14 cellular contexts compared by ENCODE assay signal in genomic region chr5:76590027-76590426, GRCh38. TPM values are rescaled to one million over a fixed set of nuclear protein-coding genes. Genes with fewer than 3 reads are reported as not detected.
A peak's percentile ranks its signal among the peaks of the same experiment; 100 is the strongest.
DNase-seq lines count a peak whose midpoint lies in the region; ATAC-seq, FAIRE-seq and TF ChIP-seq lines count a peak whose summit lies in the region.
"Had no signal": no experiment of that assay in that cellular context is flagged by ENCODE, and none has a peak within 500 bp of the region (broad histone marks: within the 10 kb centered on the region; RNA-seq: fewer than 3 reads in every experiment).

No MANE protein-coding gene starts in this region.

- peak; percentile 98 for ATAC-seq in GM18498 (IDR thresholded peaks at IDR 0.05; ENCODE audit: unreplicated experiment)
- ATAC-seq in GM19395 (IDR thresholded peaks at IDR 0.05; ENCODE audit: unreplicated experiment), result peak; percentile 97
- ATAC-seq in HG02884 (IDR thresholded peaks at IDR 0.05; ENCODE audit: unreplicated experiment), result peak; percentile 87
- ATAC-seq in pancreas, result no peak
- ATAC-seq in heart left ventricle, result no peak
- ATAC-seq: left lung, Panc1, sciatic nerve had no signal

- H4K8ac ChIP-seq in mesendoderm (ENCODE audit: low read depth, low read length), result no peak overlapping the region

- intact Hi-C loops in pancreas (cut with DNase I) (no loop called here), heart left ventricle (cut with DNase I) (loop anchor here in 1 of 10 donors (10.0 kb wide), 1 partner anchor 175 kb away; no protein-coding TSS in a partner anchor)

- H3K27me3 ChIP-seq in MM.1S (replicated peaks; ENCODE audit: insufficient read depth, low read length) (no peaks in the 10 kb centered on the region), pancreas (no peaks in the 10 kb centered on the region), mesendoderm (ENCODE audit: insufficient read depth, low read length, poor library complexity) (no peaks in the 10 kb centered on the region), heart left ventricle (peaks cover 0 to 6% (median 0%) of the 10 kb centered on the region in 9 donors)
- H3K27me3 ChIP-seq: left lung had no signal

- H3K27ac ChIP-seq in MM.1S (ENCODE audit: low read length), result peak overlapping the region; percentile 46; the same call in 1 of the 2 replicates
- no peak overlapping the region for H3K27ac ChIP-seq in pancreas
- no peak overlapping the region for H3K27ac ChIP-seq in mesendoderm (ENCODE audit: low read depth, low read length)
- no peak overlapping the region for H3K27ac ChIP-seq in heart left ventricle
- H3K27ac ChIP-seq: left lung had no signal

- no peak for TF ChIP-seq POLR2A in heart left ventricle (IDR thresholded peaks at IDR 0.05)

- no peak overlapping the region for H2BK120ac ChIP-seq in mesendoderm (ENCODE audit: low read depth, low read length)

- no peak overlapping the region for H3K4ac ChIP-seq in mesendoderm (ENCODE audit: low read depth, low read length)

- H4K20me1 ChIP-seq in MM.1S (ENCODE audit: insufficient read depth, low read length), result no peaks in the 10 kb centered on the region

- H2AFZ ChIP-seq in MM.1S (ENCODE audit: low read length), result no peak overlapping the region

- H3K4me3 ChIP-seq in MM.1S (ENCODE audit: low read length), result peak overlapping the region; percentile 20; the same call in 1 of the 2 replicates
- no peak overlapping the region for H3K4me3 ChIP-seq in pancreas
- H3K4me3 ChIP-seq in mesendoderm (ENCODE audit: low read length), result no peak overlapping the region
- H3K4me3 ChIP-seq in heart left ventricle, result no peak overlapping the region
- H3K4me3 ChIP-seq: left lung had no signal

- H3K9ac ChIP-seq in MM.1S (ENCODE audit: low read length) (no peak overlapping the region), mesendoderm (ENCODE audit: low read length) (no peak overlapping the region)

- H2AK5ac ChIP-seq in mesendoderm (ENCODE audit: low read length), result no peak overlapping the region

- H3K23ac ChIP-seq in mesendoderm (ENCODE audit: low read length), result no peak overlapping the region

- H2BK15ac ChIP-seq in mesendoderm (replicated peaks; ENCODE audit: low read depth), result no peak overlapping the region

- TF ChIP-seq CTCF in MM.1S (IDR thresholded peaks at IDR 0.05; ENCODE audit: low read length), result no peak
- no peak for TF ChIP-seq CTCF in pancreas (IDR thresholded peaks at IDR 0.05)
- no peak for TF ChIP-seq CTCF in heart left ventricle (IDR thresholded peaks at IDR 0.05)

- H3K79me2 ChIP-seq in MM.1S (ENCODE audit: low read length) (no peaks in the 10 kb centered on the region), mesendoderm (ENCODE audit: control insufficient read depth, insufficient read depth, low read length) (no peaks in the 10 kb centered on the region)

- WGBS in pancreas, 2 donors, result 93 to 100% methylated on average over 1 of the region's 1 CpG
- WGBS in mesendoderm (ENCODE audit: extremely low coverage, insufficient coverage, low lambda C conversion rate), result no CpG with 5 or more reads among the region's 1 CpG
- 90 to 99% (median 96%) methylated on average over 1 of the region's 1 CpG for WGBS in heart left ventricle, 4 donors

- peaks cover 8% of the 10 kb centered on the region for H3F3A ChIP-seq in MM.1S (ENCODE audit: insufficient read depth, low read length)

- no peak overlapping the region for H3K56ac ChIP-seq in mesendoderm (ENCODE audit: low read length)

- H3K4me2 ChIP-seq in MM.1S (ENCODE audit: low read depth, low read length) (peak overlapping the region; percentile 57), mesendoderm (ENCODE audit: low read length) (no peak overlapping the region)

- no peak for FAIRE-seq in pancreas (lab: Jason Lieb, UNC)
- FAIRE-seq: astrocyte had no signal

- no peak overlapping the region for H3K18ac ChIP-seq in mesendoderm (ENCODE audit: low read length)

- H3K9me3 ChIP-seq in MM.1S (replicated peaks; ENCODE audit: insufficient read depth, low read length) (no peaks in the 10 kb centered on the region), pancreas (no peaks in the 10 kb centered on the region), heart left ventricle (no peaks in the 10 kb centered on the region)
- H3K9me3 ChIP-seq: left lung had no signal

- no peaks in the 10 kb centered on the region for H3K36me3 ChIP-seq in MM.1S (replicated peaks; ENCODE audit: insufficient read depth, low read length)
- H3K36me3 ChIP-seq in pancreas, result peaks cover 0 to 29% (median 0%) of the 10 kb centered on the region in 3 donors
- no peaks in the 10 kb centered on the region for H3K36me3 ChIP-seq in mesendoderm (ENCODE audit: control insufficient read depth, insufficient read depth, low read length)
- H3K36me3 ChIP-seq in heart left ventricle, result peaks cover 0 to 10% (median 0%) of the 10 kb centered on the region in 9 donors

- no peak overlapping the region for H2BK5ac ChIP-seq in mesendoderm (ENCODE audit: low read length)

- DNase-seq in MM.1S (peak; percentile 57), pancreas (no peak), mesendoderm (no peak), DMS79 treated with DMSO at 0.1 percent for 48 hours (lab: John Stamatoyannopoulos, UW) (no peak), heart left ventricle (no peak)
- DNase-seq: activated CD4-positive, alpha-beta T cell treated with anti-CD3 and anti-CD28 coated beads, Interleukin-2, amount 10 ng/mL, durations not matched to agents 24 days and 14 days; GOT3; left lung had no signal

- no peaks in the 10 kb centered on the region for H3K79me1 ChIP-seq in mesendoderm (ENCODE audit: low read length)

- no peaks in the 10 kb centered on the region for H3K9me2 ChIP-seq in MM.1S (replicated peaks; ENCODE audit: insufficient read depth, low read length)

- H3K4me1 ChIP-seq in MM.1S (ENCODE audit: low read length), result peaks cover 13% of the 10 kb centered on the region
- H3K4me1 ChIP-seq in pancreas, result no peaks in the 10 kb centered on the region
- H3K4me1 ChIP-seq in mesendoderm (ENCODE audit: control insufficient read depth, low read depth, low read length), result no peaks in the 10 kb centered on the region
- no peaks in the 10 kb centered on the region for H3K4me1 ChIP-seq in heart left ventricle
- H3K4me1 ChIP-seq: left lung had no signal

- no peak overlapping the region for H4K5ac ChIP-seq in mesendoderm (ENCODE audit: low read length)

RNA-seq across cellular contexts. Expression of gene F2RL2, which starts 33.2 kb away (rescaled TPM):
- 1 to 10 TPM in 2 of 6 donors, under 1 TPM in 4; 0.04 to 2.2 (median 0.22) TPM for total RNA-seq in pancreas
- polyA plus RNA-seq in pancreas, result under 1 TPM; 0.04 to 0.40 TPM
- polyA plus RNA-seq in mesendoderm (2013, experiment 1 of 2), result 1.1 TPM
- 1.1 TPM for polyA plus RNA-seq in mesendoderm (2013, experiment 2 of 2)
- 1 to 10 TPM in 3 of 9 donors, under 1 TPM in 6; 0.16 to 1.7 (median 0.77) TPM for total RNA-seq in heart left ventricle
- polyA plus RNA-seq in heart left ventricle, result under 1 TPM; 0.08 to 0.42 TPM
- total RNA-seq: activated CD4-positive, alpha-beta T cell treated with anti-CD3 and anti-CD28 coated beads, Interleukin-2, amount 10 ng/mL, durations not matched to agents 24 days and 14 days had no signal

Comparison
In these comparisons a context has a peak if more than half of its experiments do, and no peak if none do; other contexts are left out.
1. ATAC-seq: peak in GM18498 (single experiment), GM19395 (single experiment) and HG02884 (single experiment); none in pancreas (0 of 4) and heart left ventricle (0 of 4).